In the genomic region with DNA sequence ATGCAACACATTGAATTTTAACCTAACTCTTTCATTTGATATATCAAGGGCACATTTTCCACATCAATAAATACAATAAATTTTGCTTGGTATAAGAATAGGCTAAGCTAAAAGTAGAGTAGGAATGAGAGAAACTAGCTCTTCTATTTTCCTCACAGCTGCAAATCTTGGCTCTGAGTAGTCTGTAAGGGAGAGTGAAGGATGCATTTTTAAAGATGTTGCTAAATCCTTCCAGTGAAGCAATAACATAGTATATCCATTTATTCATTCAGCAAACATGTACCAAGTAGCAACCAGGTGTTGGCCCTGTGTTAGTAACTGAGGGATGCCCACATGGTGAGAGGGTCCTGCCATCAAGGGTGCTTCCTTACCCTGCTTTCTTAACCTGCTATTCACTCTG, we compare ENCODE assay signal across 22 cellular contexts.
"Had no signal": no experiment of that assay in that cellular context is flagged by ENCODE, and none has a peak within 500 bp of the region (broad histone marks: within the 10 kb centered on the region; RNA-seq: fewer than 3 reads in every experiment).

No MANE protein-coding gene starts in this region.

- H3K36me3 ChIP-seq: esophagus muscularis mucosa, neural progenitor cell, prostate gland, right atrium auricular region, sigmoid colon, thoracic aorta, tibial nerve, upper lobe of left lung had no signal

- DNase-seq: central memory CD4-positive, alpha-beta T cell; dermis blood vessel endothelial cell; effector memory CD4-positive, alpha-beta T cell; foreskin keratinocyte; glutamatergic neuron; hypothalamus; immature natural killer cell; naive thymus-derived CD4-positive, alpha-beta T cell; sigmoid colon; small intestine; stimulated activated CD4-positive, alpha-beta T cell treated with anti-CD3 and anti-CD28 coated beads, Interleukin-15, amount 100 ng/mL, for 24 hours; stimulated activated CD4-positive, alpha-beta T cell treated with anti-CD3 and anti-CD28 coated beads, Interleukin-2, amount 100 ng/mL, for 48 hours; stimulated activated naive B cell treated with anti-CD40 and anti-IgM and Interleukin-4, amounts not matched to agents 10 μg/mL and 1 μg/mL and 100 μg/mL, for 72 hours; upper lobe of left lung had no signal

- H3K4me3 ChIP-seq: coronary artery, esophagus muscularis mucosa, lung, neural progenitor cell, prostate gland, right atrium auricular region, sigmoid colon, thoracic aorta, tibial nerve, upper lobe of left lung had no signal

- H3K4me2 ChIP-seq: neural progenitor cell had no signal

- H3K27me3 ChIP-seq: esophagus muscularis mucosa, foreskin keratinocyte, neural progenitor cell, right atrium auricular region, sigmoid colon, tibial nerve, upper lobe of left lung had no signal

- H3K9me3 ChIP-seq: esophagus muscularis mucosa, prostate gland, right atrium auricular region, sigmoid colon, thoracic aorta, tibial nerve, upper lobe of left lung had no signal

- H3K9ac ChIP-seq: neural progenitor cell had no signal

- H3K27ac ChIP-seq: coronary artery, esophagus muscularis mucosa, foreskin keratinocyte, neural progenitor cell, prostate gland, right atrium auricular region, sigmoid colon, thoracic aorta, tibial nerve, upper lobe of left lung had no signal

- H3K4me1 ChIP-seq: foreskin keratinocyte, neural progenitor cell, prostate gland, right atrium auricular region, sigmoid colon, tibial nerve, upper lobe of left lung had no signal

- H2AFZ ChIP-seq: neural progenitor cell had no signal
